26 cellular contexts compared by ENCODE assay signal in genomic region chr20:48155231-48155630, GRCh38.
A peak's percentile ranks its signal among the peaks of the same experiment; 100 is the strongest.
DNase-seq lines count a peak whose midpoint lies in the region; ATAC-seq and TF ChIP-seq lines count a peak whose summit lies in the region.
"Had no signal": no experiment of that assay in that cellular context is flagged by ENCODE, and none has a peak within 500 bp of the region (broad histone marks: within the 10 kb centered on the region; RNA-seq: fewer than 3 reads in every experiment).

No MANE protein-coding gene starts in this region.

- intact Hi-C loops in CD14-positive monocyte (cut with micrococcal nuclease) = no loop called here

- CTCF ChIA-PET in RWPE1 (lab: Yijun Ruan, JAX) = interaction anchor here (1.2 kb wide), 1 partner anchor 369 kb away, joined by 3 read pairs; no protein-coding TSS in a partner anchor

- H3K36me3 Mint-ChIP-seq in CD14-positive monocyte = no peaks in the 10 kb centered on the region
- H3K36me3 Mint-ChIP-seq: activated CD8-positive, alpha-beta memory T cell treated with anti-CD3 and anti-CD28 coated beads, Interleukin-2, amount 10 ng/mL, durations not matched to agents 7 days and 5 days had no signal

- no peak overlapping the region for H3K27ac Mint-ChIP-seq in CD14-positive monocyte
- H3K27ac Mint-ChIP-seq: activated CD8-positive, alpha-beta memory T cell treated with anti-CD3 and anti-CD28 coated beads, Interleukin-2, amount 10 ng/mL, durations not matched to agents 7 days and 5 days; activated naive CD8-positive, alpha-beta T cell treated with anti-CD3 and anti-CD28 coated beads, Interleukin-2, amount 50 U/mL, for 24 hours; activated T-helper 17 cell treated with anti-CD3 and anti-CD28 coated beads, Interleukin-2, amount 50 U/mL, for 72 hours; memory B cell; naive thymus-derived CD8-positive, alpha-beta T cell; progenitor cell of endocrine pancreas had no signal

- no peak overlapping the region for H3K4me3 Mint-ChIP-seq in CD14-positive monocyte
- H3K4me3 Mint-ChIP-seq: activated CD8-positive, alpha-beta memory T cell treated with anti-CD3 and anti-CD28 coated beads, Interleukin-2, amount 10 ng/mL, durations not matched to agents 7 days and 5 days; activated naive CD8-positive, alpha-beta T cell treated with anti-CD3 and anti-CD28 coated beads, Interleukin-2, amount 50 U/mL, for 24 hours; activated T-helper 17 cell treated with anti-CD3 and anti-CD28 coated beads, Interleukin-2, amount 50 U/mL, for 72 hours; memory B cell; naive thymus-derived CD8-positive, alpha-beta T cell had no signal

- DNase-seq in CD14-positive monocyte (ENCODE audit: low spot score) (peak; percentile 41), NCI-H1694 (lab: John Stamatoyannopoulos, UW) (peak; percentile 24), NCI-H774 (lab: John Stamatoyannopoulos, UW) (peak; percentile 68), midbrain (lab: John Stamatoyannopoulos, UW) (peak; percentile 80), COLO668 (lab: John Stamatoyannopoulos, UW; ENCODE audit: unreplicated experiment) (no peak), RWPE1 (ENCODE audit: low spot score) (no peak)
- DNase-seq in activated naive CD4-positive, alpha-beta T cell (lab: John Stamatoyannopoulos, UW) = no peak
- DNase-seq: activated CD4-positive, alpha-beta T cell treated with anti-CD3 and anti-CD28 coated beads for 4 hours; activated CD8-positive, alpha-beta memory T cell treated with anti-CD3 and anti-CD28 coated beads, Interleukin-2, amount 10 ng/mL, durations not matched to agents 7 days and 5 days; activated naive CD8-positive, alpha-beta T cell treated with anti-CD3 and anti-CD28 coated beads, Interleukin-2, amount 50 U/mL, for 24 hours; dermis blood vessel endothelial cell; EL; foreskin keratinocyte; kidney glomerular epithelial cell; naive thymus-derived CD8-positive, alpha-beta T cell; NCI-H446 treated with DMSO at 0.1 percent for 48 hours; Right ventricle myocardium superior; uterus had no signal

- H3K27me3 Mint-ChIP-seq in CD14-positive monocyte (ENCODE audit: low read depth in 3 of 3) = peaks cover 0 to 3% (median 1%) of the 10 kb centered on the region in 3 donors

- no peak overlapping the region for H3K27ac ChIP-seq in RWPE1
- H3K27ac ChIP-seq: A549, C4-2B, epithelial cell of prostate, foreskin keratinocyte, uterus had no signal

- TF ChIP-seq CTCF in CD14-positive monocyte (IDR thresholded peaks at IDR 0.05) = no peak
- no peak for TF ChIP-seq CTCF in RWPE1 (conservative IDR thresholded peaks at IDR 0.05; ENCODE audit: low read depth)

- H3K4me1 Mint-ChIP-seq in CD14-positive monocyte = no peaks in the 10 kb centered on the region
- H3K4me1 Mint-ChIP-seq: activated CD8-positive, alpha-beta memory T cell treated with anti-CD3 and anti-CD28 coated beads, Interleukin-2, amount 10 ng/mL, durations not matched to agents 7 days and 5 days; activated naive CD8-positive, alpha-beta T cell treated with anti-CD3 and anti-CD28 coated beads, Interleukin-2, amount 50 U/mL, for 24 hours; naive thymus-derived CD8-positive, alpha-beta T cell had no signal

- peaks cover 2 to 21% (median 15%) of the 10 kb centered on the region in 7 donors for H3K9me3 Mint-ChIP-seq in CD14-positive monocyte

- no peak for ATAC-seq in HG03432 (IDR thresholded peaks at IDR 0.05; ENCODE audit: unreplicated experiment)
- ATAC-seq: A549; activated CD8-positive, alpha-beta memory T cell treated with anti-CD3 and anti-CD28 coated beads, Interleukin-2, amount 10 ng/mL, durations not matched to agents 7 days and 5 days; activated naive CD8-positive, alpha-beta T cell treated with anti-CD3 and anti-CD28 coated beads, Interleukin-2, amount 50 U/mL, for 24 hours; activated T-helper 17 cell treated with anti-CD3 and anti-CD28 coated beads, Interleukin-2, amount 50 U/mL, for 72 hours; foreskin keratinocyte; K562; naive thymus-derived CD8-positive, alpha-beta T cell had no signal

- POLR2A ChIA-PET in RWPE1 (lab: Yijun Ruan, JAX; ENCODE audit: low non-redundant PET) = no interaction called here

Comparison
In these comparisons a context has a peak if more than half of its experiments do, and no peak if none do; other contexts are left out.
1. DNase-seq: peak in CD14-positive monocyte (single experiment), NCI-H1694 (single experiment), NCI-H774 (single experiment) and midbrain (single experiment); none in activated naive CD4-positive, alpha-beta T cell (0 of 4), COLO668 (single experiment) and RWPE1 (single experiment).